ENCODE assay signal across 8 cellular contexts in genomic region chr9:130106860-130107848, GRCh38. TPM values are rescaled to one million over a fixed set of nuclear protein-coding genes. Genes with fewer than 3 reads are reported as not detected.
DNase-seq lines count a peak whose midpoint lies in the region; ATAC-seq and TF ChIP-seq lines count a peak whose summit lies in the region.

No MANE protein-coding gene starts in this region.

- peaks cover 0 to 26% (median 7%) of the 10 kb centered on the region in 4 donors for H3K36me3 ChIP-seq in right lobe of liver

- DNase-seq in AG10803 (ENCODE audit: low read depth), result peak; percentile 81
- peak; percentile 58 for DNase-seq in H4 (ENCODE audit: low spot score)
- DNase-seq in NCI-H460 (ENCODE audit: extremely low read depth, low read depth), result peak; percentile 77
- peak; percentile 90 for DNase-seq in activated CD4-positive, alpha-beta T cell treated with anti-CD3 and anti-CD28 coated beads, Interleukin-2, amount 50 U/mL, for 1 hour
- DNase-seq in coronary artery (ENCODE audit: low spot score), result no peak
- DNase-seq in right lobe of liver, result peak; percentile 71 to 79 (median 79)
- peak; percentile 62 to 74 (median 65) for DNase-seq in stimulated activated CD4-positive, alpha-beta T cell treated with anti-CD3 and anti-CD28 coated beads, TNF-alpha, amount 100 ng/mL, for 1 hour (ENCODE audit: low read depth in 3 of 3, low spot score in 1 of 3)

- H3K27ac ChIP-seq in coronary artery (peak overlapping the region in 1 of 2 donors; percentile 21), right lobe of liver (no peak overlapping the region)

- H3K4me1 ChIP-seq in right lobe of liver, result no peaks in the 10 kb centered on the region

- TF ChIP-seq CTCF in AG10803 (conservative IDR thresholded peaks at IDR 0.05; ENCODE audit: low read length) (peak; percentile 88), coronary artery (IDR thresholded peaks at IDR 0.05) (peak; percentile 64), right lobe of liver (IDR thresholded peaks at IDR 0.05) (peak; percentile 73 to 81 (median 75))

- ATAC-seq in right lobe of liver (peak; percentile 85 to 92 (median 86)), GM21723 (IDR thresholded peaks at IDR 0.05; ENCODE audit: unreplicated experiment) (no peak)

- H3K4me3 ChIP-seq in AG10803 (ENCODE audit: low read length) (no peak overlapping the region), coronary artery (no peak overlapping the region), right lobe of liver (no peak overlapping the region)

- H3K27me3 ChIP-seq in right lobe of liver, result no peaks in the 10 kb centered on the region

- 33% methylated on average over 10 of the region's 12 CpGs for WGBS in right lobe of liver (ENCODE audit: insufficient coverage, low coverage, low lambda C conversion rate, missing lambda C conversion rate)

- intact Hi-C loops in right lobe of liver (cut with DNase I), result loop anchor here (2.0 to 10.0 kb wide), 3 partner anchors 130 to 222 kb away; no protein-coding TSS in a partner anchor

- TF ChIP-seq POLR2A in right lobe of liver (IDR thresholded peaks at IDR 0.05), result no peak

- H3K9me3 ChIP-seq in right lobe of liver, result no peaks in the 10 kb centered on the region

RNA-seq across cellular contexts. Expression of gene GPR107, which starts 53.4 kb away (rescaled TPM):
- 13.0 and 21.3 TPM in 2 replicates for total RNA-seq in H4 (2014; rRNA removed; shearing (Covaris generic))
- total RNA-seq in NCI-H460 (2014; rRNA removed; shearing (Covaris generic)), result 20.6 and 35.8 TPM in 2 replicates
- 15.2 and 19.5 TPM in 2 replicates for polyA plus RNA-seq in NCI-H460 (2014; cell fraction: nucleus; rRNA removed)
- 10 to 100 TPM; 12.6 to 18.2 (median 14.5) TPM for total RNA-seq in right lobe of liver
